In the genomic region with DNA sequence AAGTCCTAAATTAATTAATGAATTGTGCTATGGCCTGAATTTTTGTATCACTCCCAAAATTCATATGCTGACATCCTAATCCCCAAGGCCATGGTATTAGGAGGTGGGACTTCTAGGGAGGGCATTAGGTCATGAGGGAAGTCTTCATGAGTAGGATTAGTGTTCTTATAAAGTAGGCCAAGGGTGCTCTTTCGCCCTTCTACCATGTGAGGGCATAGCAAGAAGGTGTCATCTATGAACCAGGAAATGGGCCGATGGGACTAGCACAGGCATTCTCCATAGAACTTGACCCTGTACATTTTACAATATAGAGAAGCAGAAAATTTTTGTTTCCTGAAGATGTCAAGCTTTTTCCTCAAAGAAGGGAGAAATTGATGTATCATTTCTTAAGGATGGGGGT, we compare ENCODE assay signal across 10 cellular contexts. TPM values are rescaled to one million over a fixed set of nuclear protein-coding genes. Genes with fewer than 3 reads are reported as not detected.
DNase-seq lines count a peak whose midpoint lies in the region; ATAC-seq and TF ChIP-seq lines count a peak whose summit lies in the region.
"Had no signal": no experiment of that assay in that cellular context is flagged by ENCODE, and none has a peak within 500 bp of the region (broad histone marks: within the 10 kb centered on the region; RNA-seq: fewer than 3 reads in every experiment).

No MANE protein-coding gene starts in this region.

- TF ChIP-seq CTCF in GM12874 (IDR thresholded peaks at IDR 0.05; ENCODE audit: insufficient read depth, low read depth, low read length) (peak; percentile 33; the same call in 1 of the 2 replicates), fibroblast of the aortic adventitia (IDR thresholded peaks at IDR 0.05; ENCODE audit: insufficient read depth, low read length) (peak; percentile 40), lower leg skin (IDR thresholded peaks at IDR 0.05) (no peak), omental fat pad (IDR thresholded peaks at IDR 0.05) (no peak), right atrium auricular region (IDR thresholded peaks at IDR 0.05) (no peak)

- no peaks in the 10 kb centered on the region for H3K4me1 ChIP-seq in right atrium auricular region

- no peak overlapping the region for H3K27ac ChIP-seq in right atrium auricular region

- H3K27me3 ChIP-seq in right atrium auricular region, result no peaks in the 10 kb centered on the region

- no peak for TF ChIP-seq POLR2A in lower leg skin (IDR thresholded peaks at IDR 0.05)

- intact Hi-C loops in lower leg skin (cut with DNase I; ENCODE audit: low total_unique reads), result no loop called here

- ATAC-seq in HG02840 (IDR thresholded peaks at IDR 0.05; ENCODE audit: low FRiP score, unreplicated experiment) (peak; percentile 72), omental fat pad (ENCODE audit: low FRiP score) (no peak)

- no peaks in the 10 kb centered on the region for H3K36me3 ChIP-seq in right atrium auricular region

- H3K4me3 ChIP-seq in fibroblast of the aortic adventitia (ENCODE audit: low read depth, low read length) (no peak overlapping the region), lower leg skin (ENCODE audit: low read depth, poor library complexity, severe bottlenecking) (no peak overlapping the region), right atrium auricular region (no peak overlapping the region)

- WGBS in lower leg skin, 2 donors, result 70 to 85% methylated on average over 2 of the region's 2 CpGs

- peak; percentile 11 for DNase-seq in NCI-H524 treated with DMSO at 0.1 percent for 48 hours (lab: John Stamatoyannopoulos, UW)
- DNase-seq in fibroblast of the aortic adventitia (ENCODE audit: low read depth), result peak; percentile 31
- no peak for DNase-seq in activated gamma-delta T cell (lab: John Stamatoyannopoulos, UW)
- DNase-seq in lower leg skin (ENCODE audit: low spot score in 2 of 2), result no peak
- DNase-seq in omental fat pad (ENCODE audit: low spot score), result no peak
- no peak for DNase-seq in right atrium auricular region (ENCODE audit: low spot score)
- DNase-seq: activated naive CD4-positive, alpha-beta T cell; occipital lobe had no signal

- no peaks in the 10 kb centered on the region for H3K9me3 ChIP-seq in right atrium auricular region

RNA-seq across cellular contexts. Expression of a gene that starts 12.5 kb away (rescaled TPM):
- not detected in 2 replicates for total RNA-seq in fibroblast of the aortic adventitia (ENCODE audit: low replicate concordance)
- under 1 TPM in 2 of 4 donors, not detected in 2; 0.06 to 0.08 TPM for total RNA-seq in lower leg skin
- total RNA-seq in omental fat pad, result not detected
- under 1 TPM in 1 of 2 donors, not detected in 1; 0.08 TPM for total RNA-seq in right atrium auricular region

Comparison
In these comparisons a context has a peak if more than half of its experiments do, and no peak if none do; other contexts are left out.
1. CTCF ChIP-seq: peak in GM12874 (single experiment) and fibroblast of the aortic adventitia (single experiment); none in lower leg skin (0 of 3), omental fat pad (0 of 3) and right atrium auricular region (0 of 2).
2. DNase-seq: peak in NCI-H524 treated with DMSO at 0.1 percent for 48 hours (single experiment) and fibroblast of the aortic adventitia (single experiment); none in activated gamma-delta T cell (single experiment), lower leg skin (0 of 2), omental fat pad (single experiment) and right atrium auricular region (single experiment).